Comparison of ENCODE assay signal across 8 cellular contexts in genomic region chr1:29181413-29182225, GRCh38. TPM values are rescaled to one million over a fixed set of nuclear protein-coding genes. Genes with fewer than 3 reads are reported as not detected.
A peak's percentile ranks its signal among the peaks of the same experiment; 100 is the strongest.
DNase-seq lines count a peak whose midpoint lies in the region; ATAC-seq, FAIRE-seq and TF ChIP-seq lines count a peak whose summit lies in the region.

Gene SRSF4 (minus strand): TSS chr1:29181900. CDS start chr1:29181752, 148 bp downstream.

- no peaks in the 10 kb centered on the region for H4K20me1 ChIP-seq in H9 (ENCODE audit: control insufficient read depth, insufficient read depth, insufficient read length)

- peak; percentile 95 for FAIRE-seq in G401.6 (lab: Jason Lieb, UNC)

- H3K4me2 ChIP-seq in H9 (ENCODE audit: insufficient read depth, insufficient read length, low read length) = peak within 1 kb of the TSS; percentile 99

- H2BK5ac ChIP-seq in H9 (ENCODE audit: insufficient read length, low read length) = no peak within 1 kb of the TSS

- H3K23me2 ChIP-seq in H9 (ENCODE audit: insufficient read length, low read depth, low read length, poor library complexity, severe bottlenecking) = peaks cover 6% of the 10 kb centered on the region

- peaks cover 20 to 29% (median 25%) of the 10 kb centered on the region in 3 experiments for H3K36me3 Mint-ChIP-seq in H9 (ENCODE audit: insufficient read depth in 1 of 3, low read depth in 3 of 3)
- H3K36me3 Mint-ChIP-seq in natural killer cell treated with Interleukin-12 subunit alpha and Interleukin-12 subunit beta and Interleukin-15 and Interleukin-18, amount 100 ng/mL, for 72 hours = peaks cover 22% of the 10 kb centered on the region

- no peak within 1 kb of the TSS for H3K23ac ChIP-seq in H9 (ENCODE audit: insufficient read length, low read depth, low read length)

- H2BK12ac ChIP-seq in H9 (ENCODE audit: insufficient read length, low read depth, low read length) = no peak within 1 kb of the TSS

- peak within 1 kb of the TSS; percentile 93 for H3K9ac ChIP-seq in H9 (ENCODE audit: extremely low read depth, insufficient read length, low read length)

- no peaks in the 10 kb centered on the region for H3K9me3 ChIP-seq in H9 (ENCODE audit: control insufficient read depth, low read depth, low read length)

- WGBS in H9 (ENCODE audit: extremely low coverage, insufficient read length, low lambda C conversion rate) = no CpG with 5 or more reads among the region's 100 CpGs

- H3K4me1 ChIP-seq in H9 (ENCODE audit: insufficient read depth, low read length) = peaks cover 5% of the 10 kb centered on the region; the same call in 1 of the 2 replicates

- H3K79me2 ChIP-seq in H9 (ENCODE audit: insufficient read depth, low read length) = peaks cover 37% of the 10 kb centered on the region

- no peaks in the 10 kb centered on the region for H3K27me3 Mint-ChIP-seq in H9 (ENCODE audit: low read depth)
- H3K27me3 Mint-ChIP-seq in natural killer cell treated with Interleukin-12 subunit alpha and Interleukin-12 subunit beta and Interleukin-15 and Interleukin-18, amount 100 ng/mL, for 72 hours = no peaks in the 10 kb centered on the region

- no peak within 1 kb of the TSS for H2BK15ac ChIP-seq in H9 (ENCODE audit: low read depth, low read length)

- H3K18ac ChIP-seq in H9 (ENCODE audit: insufficient read length, low read depth, low read length) = peak within 1 kb of the TSS; percentile 92

- DNase-seq in H9 = peak; percentile 99
- peak; percentile 98 for DNase-seq in M059J (ENCODE audit: low read depth)
- peak; percentile 100 for DNase-seq in SHP77 (lab: John Stamatoyannopoulos, UW)
- DNase-seq in activated effector memory CD4-positive, alpha-beta T cell treated with Interleukin-2 at 50 U/mL for 16 hours = peak; percentile 99
- DNase-seq in fibroblast of peridontal ligament (ENCODE audit: extremely low read depth) = peak; percentile 97
- DNase-seq in natural killer cell treated with Interleukin-12 subunit alpha and Interleukin-12 subunit beta and Interleukin-15 and Interleukin-18, amount 100 ng/mL, for 72 hours (ENCODE audit: low spot score) = peak; percentile 100
- DNase-seq in stimulated activated naive CD8-positive, alpha-beta T cell treated with anti-CD3 and anti-CD28 coated beads, Interleukin-15, Interleukin-2, amounts not matched to agents 100 U/mL and 50 U/mL, for 24 hours = peak; percentile 99

- H3K4me3 Mint-ChIP-seq in H9 = peak within 1 kb of the TSS; percentile 95 to 96
- H3K4me3 Mint-ChIP-seq in natural killer cell treated with Interleukin-12 subunit alpha and Interleukin-12 subunit beta and Interleukin-15 and Interleukin-18, amount 100 ng/mL, for 72 hours = peak within 1 kb of the TSS; percentile 98

- peaks cover 36 to 39% of the 10 kb centered on the region in 2 experiments for H3K4me1 Mint-ChIP-seq in H9
- peaks cover 42 to 53% of the 10 kb centered on the region in 2 donors for H3K4me1 Mint-ChIP-seq in natural killer cell treated with Interleukin-12 subunit alpha and Interleukin-12 subunit beta and Interleukin-15 and Interleukin-18, amount 100 ng/mL, for 72 hours (ENCODE audit: low read depth in 2 of 2)

- no peaks in the 10 kb centered on the region for H3K27me3 ChIP-seq in H9 (ENCODE audit: insufficient read depth, low read length)

- peak within 1 kb of the TSS; percentile 58 for H2BK120ac ChIP-seq in H9 (ENCODE audit: low read depth, low read length, poor library complexity, severe bottlenecking)

- H3K27ac Mint-ChIP-seq in H9 = peak within 1 kb of the TSS; percentile 98 to 99 (median 99)
- H3K27ac Mint-ChIP-seq in natural killer cell treated with Interleukin-12 subunit alpha and Interleukin-12 subunit beta and Interleukin-15 and Interleukin-18, amount 100 ng/mL, for 72 hours = peak within 1 kb of the TSS; percentile 86 to 92

- no peak within 1 kb of the TSS for H4K5ac ChIP-seq in H9 (ENCODE audit: insufficient read length, low read depth, low read length)

- H3T11ph ChIP-seq in H9 (ENCODE audit: low read length) = no peak within 1 kb of the TSS

- peak; percentile 75 for TF ChIP-seq CTCF in H9 (conservative IDR thresholded peaks at IDR 0.05)

- H3K56ac ChIP-seq in H9 (ENCODE audit: insufficient read length, low read depth, low read length) = no peak within 1 kb of the TSS

- ATAC-seq in natural killer cell treated with Interleukin-12 subunit alpha and Interleukin-12 subunit beta and Interleukin-15 and Interleukin-18, amount 100 ng/mL, for 72 hours = peak; percentile 96 to 97
- ATAC-seq in stimulated activated naive CD8-positive, alpha-beta T cell treated with anti-CD3 and anti-CD28 coated beads, Interleukin-15, Interleukin-2, amounts not matched to agents 100 U/mL and 50 U/mL, for 24 hours = peak; percentile 96

- peak within 1 kb of the TSS; percentile 74 for H3K27ac ChIP-seq in H9 (ENCODE audit: insufficient read length, low read depth, low read length)

- H4K8ac ChIP-seq in H9 (replicated peaks; ENCODE audit: insufficient read length, low read depth, low read length) = no peak within 1 kb of the TSS

- H2AK5ac ChIP-seq in H9 (ENCODE audit: insufficient read length, low read length) = no peak within 1 kb of the TSS

- H2BK20ac ChIP-seq in H9 (ENCODE audit: low read depth, low read length, poor library complexity, severe bottlenecking) = no peak within 1 kb of the TSS

- peak within 1 kb of the TSS; percentile 98 for H3K14ac ChIP-seq in H9 (ENCODE audit: insufficient read depth, low read length)

- no peak within 1 kb of the TSS for H4K91ac ChIP-seq in H9 (ENCODE audit: insufficient read length, low read depth, low read length)

- H3K9me3 Mint-ChIP-seq in H9 = no peaks in the 10 kb centered on the region
- no peaks in the 10 kb centered on the region for H3K9me3 Mint-ChIP-seq in natural killer cell treated with Interleukin-12 subunit alpha and Interleukin-12 subunit beta and Interleukin-15 and Interleukin-18, amount 100 ng/mL, for 72 hours

- H2AFZ ChIP-seq in H9 (ENCODE audit: low read length) = no peak within 1 kb of the TSS

- peaks cover 5% of the 10 kb centered on the region for H3K79me1 ChIP-seq in H9 (ENCODE audit: insufficient read depth, low read depth, low read length, poor library complexity, severe bottlenecking)

- peak within 1 kb of the TSS; percentile 40; the same call in 1 of the 2 replicates for H3K4ac ChIP-seq in H9 (ENCODE audit: low read depth, low read length)

RNA-seq across cellular contexts. Expression of gene SRSF4, which starts in this region (rescaled TPM):
- total RNA-seq in H9 (2021) = 89.8 and 90.6 TPM in 2 replicates
- total RNA-seq in M059J (2014; rRNA removed; shearing (Covaris generic)) = 48.7 and 64.1 TPM in 2 replicates
- total RNA-seq in natural killer cell treated with Interleukin-12 subunit alpha and Interleukin-12 subunit beta and Interleukin-15 and Interleukin-18, amount 100 ng/mL, for 72 hours = 100 to 1,000 TPM; 127 to 145 TPM

Comparison
In these comparisons a context has a peak if more than half of its experiments do, and no peak if none do; other contexts are left out.
1. Peak in every context shown above with its lines: DNase-seq, ATAC-seq and H3K27ac ChIP-seq.